In the genomic region with DNA sequence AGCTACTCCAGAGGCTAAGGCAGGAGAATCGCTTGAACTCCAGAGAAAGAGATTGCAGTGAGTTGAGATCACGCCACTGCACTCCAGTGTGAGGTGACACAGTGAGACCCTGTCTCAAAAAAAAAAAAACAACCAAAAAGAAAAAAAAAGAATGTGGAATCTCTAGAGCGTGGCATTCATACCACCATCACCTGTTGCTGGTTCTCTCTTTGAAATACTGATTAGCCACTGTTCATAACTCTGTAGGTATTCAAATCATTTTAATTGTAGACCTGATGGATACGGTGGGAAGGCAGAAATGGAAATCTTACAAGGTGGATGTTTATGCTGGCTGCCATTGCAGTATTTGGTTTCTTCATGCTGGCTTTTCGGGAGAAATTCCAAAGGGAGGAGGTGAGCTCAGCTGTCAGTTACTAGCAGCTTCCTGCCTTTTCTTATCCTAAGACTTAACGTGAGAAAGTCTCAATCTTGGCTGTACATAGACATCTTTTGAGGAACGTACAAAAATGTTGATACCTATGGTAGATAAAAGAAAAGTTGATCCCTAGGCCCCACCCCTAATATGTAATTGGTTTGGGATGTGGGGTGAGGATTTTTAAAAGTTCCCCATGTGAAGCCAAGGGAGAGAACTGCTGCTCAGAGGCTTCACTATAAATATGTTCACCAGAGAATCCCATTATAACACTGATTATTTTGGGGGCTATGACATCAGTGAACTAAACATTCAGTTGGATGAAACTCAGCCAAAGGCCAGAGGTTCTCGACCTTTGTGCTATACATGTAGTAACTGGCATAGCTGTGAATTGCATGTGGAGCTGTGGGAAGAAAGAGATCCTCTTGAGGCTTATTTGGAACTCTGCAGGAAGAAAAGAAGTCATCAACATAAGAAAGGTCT, we compare ENCODE assay signal across 25 cellular contexts. TPM values are rescaled to one million over a fixed set of nuclear protein-coding genes. Genes with fewer than 3 reads are reported as not detected.
DNase-seq lines count a peak whose midpoint lies in the region; ATAC-seq, FAIRE-seq and TF ChIP-seq lines count a peak whose summit lies in the region.
"Had no signal": no experiment of that assay in that cellular context is flagged by ENCODE, and none has a peak within 500 bp of the region (broad histone marks: within the 10 kb centered on the region; RNA-seq: fewer than 3 reads in every experiment).

No MANE protein-coding gene starts in this region.

- BruUV-seq in K562 (replicated peaks; lab: Mats Ljungman, UMichigan), result no TSS peak

- POLR2A ChIA-PET in K562 (lab: Yijun Ruan, JAX), result interaction anchor here (0.7 to 1.5 kb wide), 3 partner anchors 9 to 16 kb away, joined by 3 to 4 read pairs (median 3); no protein-coding TSS in a partner anchor

- no peaks in the 10 kb centered on the region for H3K9me1 ChIP-seq in K562 (ENCODE audit: control insufficient read depth, insufficient read depth, low read length)

- intact Hi-C loops in K562 (cut with micrococcal nuclease), result no loop called here
- intact Hi-C loops in heart right ventricle (cut with DNase I), result loop anchor here in 9 of 10 donors (5.0 to 10.0 kb wide), 7 partner anchors 114 to 406 kb away; no protein-coding TSS in a partner anchor

- DNase-seq in GM23338 (ENCODE audit: low spot score), result peak; percentile 63
- DNase-seq in K562 (ENCODE audit: extremely low read depth in 1 of 4, low spot score in 3 of 4), result no peak
- DNase-seq in heart right ventricle, result peak in 1 of 2 donors; percentile 52
- peak; percentile 74 for DNase-seq in myocyte (ENCODE audit: low read depth)
- no peak for DNase-seq in AG08395 (ENCODE audit: low spot score)
- DNase-seq in natural killer cell treated with Interleukin-12 subunit alpha and Interleukin-12 subunit beta and Interleukin-15 and Interleukin-18, amount 100 ng/mL, for 72 hours (ENCODE audit: low spot score), result no peak
- no peak for DNase-seq in stimulated activated CD4-positive, alpha-beta T cell treated with anti-CD3 and anti-CD28 coated beads, Interleukin-15, amount 100 ng/mL, for 24 hours
- DNase-seq: activated CD4-positive, alpha-beta T cell treated with anti-CD3 and anti-CD28 coated beads, Interleukin-2, amount 10 ng/mL, durations not matched to agents 7 days and 5 days; activated naive CD8-positive, alpha-beta T cell treated with anti-CD3 and anti-CD28 coated beads, Interleukin-2, amount 10 ng/mL, durations not matched to agents 7 days and 5 days; BE2C; brain microvascular endothelial cell; NCI-H1105 treated with DMSO at 0.1 percent for 48 hours; NCI-H2081; NCI-H446 treated with DMSO at 0.1 percent for 48 hours; nucleus accumbens had no signal

- H3K9me3 ChIP-seq in K562 (replicated peaks; ENCODE audit: control insufficient read depth, insufficient read depth, low read depth, low read length) (no peaks in the 10 kb centered on the region), heart right ventricle (no peaks in the 10 kb centered on the region)
- H3K9me3 ChIP-seq: BE2C had no signal

- no peaks in the 10 kb centered on the region for H3K79me2 ChIP-seq in GM23338 (replicated peaks; ENCODE audit: insufficient read depth)
- H3K79me2 ChIP-seq in K562 (ENCODE audit: control insufficient read depth, insufficient read depth, low read length), result no peaks in the 10 kb centered on the region
- H3K79me2 ChIP-seq: hepatocyte had no signal

- H3K27me3 ChIP-seq in GM23338 (ENCODE audit: insufficient read depth) (no peaks in the 10 kb centered on the region), K562 (ENCODE audit: control insufficient read depth in 2 of 2, insufficient read depth in 2 of 2, low read length in 2 of 2) (no peaks in the 10 kb centered on the region), heart right ventricle (no peaks in the 10 kb centered on the region)
- H3K27me3 ChIP-seq: BE2C, brain microvascular endothelial cell, hepatocyte had no signal

- H3K4me2 ChIP-seq in GM23338, result peak overlapping the region; percentile 21; the same call in 1 of the 2 replicates
- H3K4me2 ChIP-seq in K562 (ENCODE audit: insufficient read depth, low read length), result no peak overlapping the region
- H3K4me2 ChIP-seq: hepatocyte had no signal

- H3K4me1 ChIP-seq in GM23338 (ENCODE audit: insufficient read depth), result peaks cover 26% of the 10 kb centered on the region
- H3K4me1 ChIP-seq in K562 (replicated peaks in 1 of 2; ENCODE audit: control insufficient read depth in 2 of 2, insufficient read depth in 2 of 2, low read length in 2 of 2), result peaks cover 0 to 4% of the 10 kb centered on the region in 2 experiments; a peak in 1 of 5 replicates
- peaks cover 0 to 42% (median 23%) of the 10 kb centered on the region in 9 donors for H3K4me1 ChIP-seq in heart right ventricle
- H3K4me1 ChIP-seq: BE2C had no signal

- H3K27ac Mint-ChIP-seq in GM23338, result peak overlapping the region; percentile 47; the same call in 1 of the 2 replicates
- no peak overlapping the region for H3K27ac Mint-ChIP-seq in natural killer cell treated with Interleukin-12 subunit alpha and Interleukin-12 subunit beta and Interleukin-15 and Interleukin-18, amount 100 ng/mL, for 72 hours
- H3K27ac Mint-ChIP-seq: activated CD4-positive, alpha-beta T cell treated with anti-CD3 and anti-CD28 coated beads, Interleukin-2, amount 10 ng/mL, durations not matched to agents 7 days and 5 days; activated naive CD8-positive, alpha-beta T cell treated with anti-CD3 and anti-CD28 coated beads, Interleukin-2, amount 10 ng/mL, durations not matched to agents 7 days and 5 days; activated T-helper 2 cell treated with anti-CD3 and anti-CD28 coated beads, Interferon-gamma antibody, Interleukin-2, Interleukin-4, amounts not matched to agents 10 μg/mL and 5 μg/mL and 100 μg/mL, durations not matched to agents 14 hours and 24 hours and 36 hours; T-helper 1 cell treated with Interleukin-12 subunit alpha and Interleukin-12 subunit beta and Interleukin-4 antibody, amounts not matched to agents 30 μg/mL and 1 μg/mL, for 36 hours had no signal

- 22% methylated on average over 8 of the region's 8 CpGs for WGBS in K562 (ENCODE audit: insufficient coverage, low coverage, missing lambda C conversion rate)
- 52 to 54% methylated on average over 8 of the region's 8 CpGs for WGBS in heart right ventricle, 2 donors

- no peak overlapping the region for H3K9ac ChIP-seq in K562 (ENCODE audit: insufficient read depth in 1 of 2, low read depth in 2 of 2, low read length in 2 of 2)

- TF ChIP-seq POLR2A in K562 (conservative IDR thresholded peaks at IDR 0.05), result no peak

- H2AFZ ChIP-seq in GM23338 (no peak overlapping the region), K562 (ENCODE audit: low read depth, low read length) (peak overlapping the region; percentile 2; the same call in 1 of the 2 replicates)
- H2AFZ ChIP-seq: hepatocyte had no signal

- H3K9me3 Mint-ChIP-seq in GM23338, result peaks cover 2% of the 10 kb centered on the region; the same call in 2 of the 3 replicates
- H3K9me3 Mint-ChIP-seq in natural killer cell treated with Interleukin-12 subunit alpha and Interleukin-12 subunit beta and Interleukin-15 and Interleukin-18, amount 100 ng/mL, for 72 hours, result no peaks in the 10 kb centered on the region
- H3K9me3 Mint-ChIP-seq: activated naive CD8-positive, alpha-beta T cell treated with anti-CD3 and anti-CD28 coated beads, Interleukin-2, amount 10 ng/mL, durations not matched to agents 7 days and 5 days had no signal

- no peak overlapping the region for H3K4me3 ChIP-seq in GM23338
- H3K4me3 ChIP-seq in K562, result no peak overlapping the region
- H3K4me3 ChIP-seq in heart right ventricle, result no peak overlapping the region
- H3K4me3 ChIP-seq: coronary artery, hepatocyte, lung had no signal

- no peak for FAIRE-seq in K562 (lab: Jason Lieb, UNC)
- FAIRE-seq: A204.1, endometrium, islet of Langerhans had no signal

- H3K4me3 Mint-ChIP-seq in GM23338, result no peak overlapping the region
- H3K4me3 Mint-ChIP-seq in natural killer cell treated with Interleukin-12 subunit alpha and Interleukin-12 subunit beta and Interleukin-15 and Interleukin-18, amount 100 ng/mL, for 72 hours, result no peak overlapping the region
- H3K4me3 Mint-ChIP-seq: activated CD4-positive, alpha-beta T cell treated with anti-CD3 and anti-CD28 coated beads, Interleukin-2, amount 10 ng/mL, durations not matched to agents 7 days and 5 days; activated naive CD8-positive, alpha-beta T cell treated with anti-CD3 and anti-CD28 coated beads, Interleukin-2, amount 10 ng/mL, durations not matched to agents 7 days and 5 days; T-helper 1 cell treated with Interleukin-12 subunit alpha and Interleukin-12 subunit beta and Interleukin-4 antibody, amounts not matched to agents 30 μg/mL and 1 μg/mL, for 36 hours had no signal

- H4K20me1 ChIP-seq in GM23338 (replicated peaks; ENCODE audit: insufficient read depth) (no peaks in the 10 kb centered on the region), K562 (replicated peaks; ENCODE audit: control insufficient read depth, insufficient read depth, low read length) (no peaks in the 10 kb centered on the region)

- no peak for TF ChIP-seq EP300 in K562 (IDR thresholded peaks at IDR 0.05; ENCODE audit: low read length)

- TF ChIP-seq CTCF in GM23338 (conservative IDR thresholded peaks at IDR 0.05; ENCODE audit: low read depth in 2 of 2) (no peak), K562 (IDR thresholded peaks at IDR 0.05 in 2 of 3, conservative IDR thresholded peaks at IDR 0.05 in 1 of 3; ENCODE audit: insufficient read depth in 2 of 3, low read depth in 1 of 3, low read length in 3 of 3) (no peak), heart right ventricle (IDR thresholded peaks at IDR 0.05) (no peak)

- peaks cover 36% of the 10 kb centered on the region for H3K4me1 Mint-ChIP-seq in GM23338
- no peaks in the 10 kb centered on the region for H3K4me1 Mint-ChIP-seq in natural killer cell treated with Interleukin-12 subunit alpha and Interleukin-12 subunit beta and Interleukin-15 and Interleukin-18, amount 100 ng/mL, for 72 hours (ENCODE audit: low read depth in 2 of 2)
- H3K4me1 Mint-ChIP-seq: activated CD4-positive, alpha-beta T cell treated with anti-CD3 and anti-CD28 coated beads, Interleukin-2, amount 10 ng/mL, durations not matched to agents 7 days and 5 days; activated naive CD8-positive, alpha-beta T cell treated with anti-CD3 and anti-CD28 coated beads, Interleukin-2, amount 10 ng/mL, durations not matched to agents 7 days and 5 days had no signal

- H3F3A ChIP-seq in GM23338 (replicated peaks; ENCODE audit: low read depth), result no peaks in the 10 kb centered on the region

- in situ Hi-C loops in K562 (cut with MboI), result no loop called here

- CTCF ChIA-PET in K562 (lab: Yijun Ruan, JAX; ENCODE audit: low intra/inter-chr PET ratio), result interaction anchor here (0.6 kb wide), 1 partner anchor 678 kb away, joined by 3 read pairs; no protein-coding TSS in a partner anchor

- H3K27ac ChIP-seq in GM23338 (ENCODE audit: low read depth) (peak overlapping the region; percentile 13; the same call in 1 of the 2 replicates), K562 (ENCODE audit: extremely low read depth, low read depth, low read length) (no peak overlapping the region), heart right ventricle (peak overlapping the region in 8 of 10 donors; percentile 8 to 78 (median 62))
- H3K27ac ChIP-seq: brain microvascular endothelial cell, coronary artery, hepatocyte, HL-60 had no signal

- TF ChIP-seq RAD21 in K562 (CRISPR knock-in tag; conservative IDR thresholded peaks at IDR 0.05 in 1 of 2, IDR thresholded peaks at IDR 0.05 in 1 of 2), result no peak

- ATAC-seq in GM23338 (peak; percentile 53), K562 (no peak), heart right ventricle (peak; percentile 36 to 83 (median 59)), HG03521 (IDR thresholded peaks at IDR 0.05; ENCODE audit: unreplicated experiment) (no peak)
- ATAC-seq in natural killer cell treated with Interleukin-12 subunit alpha and Interleukin-12 subunit beta and Interleukin-15 and Interleukin-18, amount 100 ng/mL, for 72 hours, result no peak

- no peaks in the 10 kb centered on the region for H3K9me2 ChIP-seq in GM23338 (ENCODE audit: insufficient read depth)

- H3K36me3 ChIP-seq in GM23338 (ENCODE audit: insufficient read depth) (no peaks in the 10 kb centered on the region), K562 (ENCODE audit: control insufficient read depth, insufficient read depth, low read length) (no peaks in the 10 kb centered on the region), heart right ventricle (no peaks in the 10 kb centered on the region)
- H3K36me3 ChIP-seq: BE2C, brain microvascular endothelial cell had no signal

- peaks cover under 1% of the 10 kb centered on the region; the same call in 1 of the 3 replicates for H3K36me3 Mint-ChIP-seq in GM23338 (ENCODE audit: low read depth)
- no peaks in the 10 kb centered on the region for H3K36me3 Mint-ChIP-seq in natural killer cell treated with Interleukin-12 subunit alpha and Interleukin-12 subunit beta and Interleukin-15 and Interleukin-18, amount 100 ng/mL, for 72 hours
- H3K36me3 Mint-ChIP-seq: activated naive CD8-positive, alpha-beta T cell treated with anti-CD3 and anti-CD28 coated beads, Interleukin-2, amount 10 ng/mL, durations not matched to agents 7 days and 5 days had no signal

- peaks cover 3% of the 10 kb centered on the region for H3K27me3 Mint-ChIP-seq in GM23338 (ENCODE audit: insufficient read depth, low read depth, poor library complexity)
- peaks cover 3 to 8% of the 10 kb centered on the region in 2 donors for H3K27me3 Mint-ChIP-seq in natural killer cell treated with Interleukin-12 subunit alpha and Interleukin-12 subunit beta and Interleukin-15 and Interleukin-18, amount 100 ng/mL, for 72 hours
- H3K27me3 Mint-ChIP-seq: activated CD4-positive, alpha-beta T cell treated with anti-CD3 and anti-CD28 coated beads, Interleukin-2, amount 10 ng/mL, durations not matched to agents 7 days and 5 days had no signal

RNA-seq across cellular contexts. Expression of a gene that starts 26.9 kb away (rescaled TPM):
- total RNA-seq in GM23338 (2014; rRNA removed; shearing (Covaris generic)), result 31.5 and 46.5 TPM in 2 replicates
- polyA plus RNA-seq in GM23338 (2016; fragmentation: Nextera tagmentation; extraction: Ambion mirVana) (25.1 and 25.3 TPM in 2 replicates), K562 (2011; rRNA removed) (80.4 and 84.7 TPM in 2 replicates), K562 (2014; fragmentation: Illumina TruSeq; extraction: Trizol) (32.0 and 38.9 TPM in 2 replicates), K562 (2014; fragmentation: Nextera tagmentation; extraction: Ambion mirVana) (10 to 100 TPM; 27.0 to 68.8 TPM), K562 (2014; rRNA removed) (18.6 and 19.1 TPM in 2 replicates), heart right ventricle (10 to 100 TPM in 1 of 2 donors, 1 to 10 TPM in 1; 9.5 to 22.8 TPM)
- total RNA-seq in K562 (2011; cell fraction: chromatin; rRNA removed; ENCODE audit: low replicate concordance), result 80.7 and 221 TPM in 2 replicates
- total RNA-seq in K562 (2011; cell fraction: nucleolus; rRNA removed), result 23.3 and 38.8 TPM in 2 replicates
- 104 and 220 TPM in 2 replicates for total RNA-seq in K562 (2011; cell fraction: nucleoplasm; rRNA removed)
- total RNA-seq in K562 (2014; rRNA removed) (19.4 and 19.8 TPM in 2 replicates), K562 (2014; rRNA removed; fragmentation: Illumina TruSeq; extraction: Trizol) (61.2 and 71.7 TPM in 2 replicates), K562 (2015; rRNA removed; fragmentation: Illumina TruSeq; extraction: Trizol) (50.6 and 56.0 TPM in 2 replicates), K562 (2021) (50.5 and 56.5 TPM in 2 replicates), heart right ventricle (10 to 100 TPM; 34.3 to 48.2 (median 44.8) TPM), myocyte (38.0 and 38.5 TPM in 2 replicates)
- 21.2 and 44.7 TPM in 2 replicates for polyA plus RNA-seq in K562 (2011; cell fraction: cytosol; rRNA removed)
- polyA plus RNA-seq in K562 (2011; cell fraction: nucleus; rRNA removed), result 65.4 and 98.1 TPM in 2 replicates
- polyA plus RNA-seq in K562 (2012), result 25.1 and 29.8 TPM in 2 replicates
- polyA minus RNA-seq in K562 (2011; rRNA and poly(A)+ RNA removed), result 282 and 370 TPM in 2 replicates
- 55.7 and 56.6 TPM in 2 replicates for polyA minus RNA-seq in K562 (2011; cell fraction: cytosol; rRNA and poly(A)+ RNA removed)
- 62.1 and 148 TPM in 2 replicates for polyA minus RNA-seq in K562 (2011; cell fraction: nucleus; rRNA and poly(A)+ RNA removed)
- 16.4 TPM for polyA plus RNA-seq in myocyte (2012)
- total RNA-seq in natural killer cell treated with Interleukin-12 subunit alpha and Interleukin-12 subunit beta and Interleukin-15 and Interleukin-18, amount 100 ng/mL, for 72 hours, result 10 to 100 TPM; 46.7 to 56.2 TPM

Comparison
In these comparisons a context has a peak if more than half of its experiments do, and no peak if none do; other contexts are left out.
1. ATAC-seq: peak in GM23338 (single experiment) and heart right ventricle (8 of 8); none in K562 (single experiment), natural killer cell treated with Interleukin-12 subunit alpha and Interleukin-12 subunit beta and Interleukin-15 and Interleukin-18, amount 100 ng/mL, for 72 hours (0 of 2) and HG03521 (single experiment).
2. DNase-seq: peak in GM23338 (single experiment) and myocyte (single experiment); none in K562 (0 of 4), AG08395 (single experiment), natural killer cell treated with Interleukin-12 subunit alpha and Interleukin-12 subunit beta and Interleukin-15 and Interleukin-18, amount 100 ng/mL, for 72 hours (single experiment) and stimulated activated CD4-positive, alpha-beta T cell treated with anti-CD3 and anti-CD28 coated beads, Interleukin-15, amount 100 ng/mL, for 24 hours (single experiment).